9 cellular contexts compared by ENCODE assay signal in the genomic region with DNA sequence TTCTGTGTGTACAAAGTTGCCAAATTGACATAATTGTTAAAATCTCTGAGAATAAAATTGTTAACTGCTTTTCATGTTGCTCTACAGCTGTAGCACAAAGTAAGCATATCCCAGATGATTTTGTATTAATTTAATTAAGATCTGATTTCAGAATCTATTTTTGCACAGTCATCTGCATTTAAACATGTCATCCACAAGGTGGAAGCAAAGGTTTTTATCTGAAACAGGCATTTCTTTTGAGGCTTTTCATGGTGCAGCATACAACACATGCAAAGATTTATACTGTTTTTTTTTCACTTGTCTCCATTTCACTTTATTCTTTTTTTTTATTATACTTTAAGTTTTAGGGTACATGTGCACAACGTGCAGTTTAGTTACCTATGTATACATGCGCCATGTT. TPM values are rescaled to one million over a fixed set of nuclear protein-coding genes. Genes with fewer than 3 reads are reported as not detected.
A peak's percentile ranks its signal among the peaks of the same experiment; 100 is the strongest.
DNase-seq lines count a peak whose midpoint lies in the region; ATAC-seq and TF ChIP-seq lines count a peak whose summit lies in the region.
"Had no signal": no experiment of that assay in that cellular context is flagged by ENCODE, and none has a peak within 500 bp of the region (broad histone marks: within the 10 kb centered on the region; RNA-seq: fewer than 3 reads in every experiment).

No MANE protein-coding gene starts in this region.

- H3K9me3 ChIP-seq in breast epithelium, result no peaks in the 10 kb centered on the region
- no peaks in the 10 kb centered on the region for H3K9me3 ChIP-seq in PC-9 (ENCODE audit: insufficient read depth, low read depth)

- H3K27ac Mint-ChIP-seq in MCF 10A (ENCODE audit: low read depth, unreplicated experiment), result no peak overlapping the region
- no peak overlapping the region for H3K27ac Mint-ChIP-seq in type B pancreatic cell
- H3K27ac Mint-ChIP-seq in activated CD8-positive, alpha-beta memory T cell treated with anti-CD3 and anti-CD28 coated beads, Interleukin-2, amount 10 ng/mL, durations not matched to agents 7 days and 5 days, result no peak overlapping the region
- H3K27ac Mint-ChIP-seq in CD14-positive monocyte, result no peak overlapping the region

- H3K9me2 ChIP-seq in PC-9 (ENCODE audit: insufficient read depth), result no peaks in the 10 kb centered on the region

- H3F3A ChIP-seq in PC-9 (ENCODE audit: insufficient read depth, low read depth), result no peaks in the 10 kb centered on the region

- no TSS peak for BruUV-seq in MCF 10A (replicated peaks; lab: Mats Ljungman, UMichigan)
- BruUV-seq in PC-9 (replicated peaks; lab: Mats Ljungman, UMichigan), result no TSS peak

- no peak for TF ChIP-seq POLR2A in breast epithelium (IDR thresholded peaks at IDR 0.05)

- no peak overlapping the region for H3K27ac ChIP-seq in breast epithelium
- H3K27ac ChIP-seq in PC-9, result no peak overlapping the region

- H3K27me3 Mint-ChIP-seq in MCF 10A (ENCODE audit: insufficient read depth, unreplicated experiment), result no peaks in the 10 kb centered on the region
- no peaks in the 10 kb centered on the region for H3K27me3 Mint-ChIP-seq in type B pancreatic cell
- no peaks in the 10 kb centered on the region for H3K27me3 Mint-ChIP-seq in activated CD8-positive, alpha-beta memory T cell treated with anti-CD3 and anti-CD28 coated beads, Interleukin-2, amount 10 ng/mL, durations not matched to agents 7 days and 5 days
- H3K27me3 Mint-ChIP-seq in CD14-positive monocyte (ENCODE audit: low read depth in 3 of 3), result peaks cover 0 to 1% (median 0%) of the 10 kb centered on the region in 3 donors

- H3K4me1 Mint-ChIP-seq in MCF 10A (ENCODE audit: insufficient read depth, unreplicated experiment), result no peaks in the 10 kb centered on the region
- H3K4me1 Mint-ChIP-seq in type B pancreatic cell (ENCODE audit: unreplicated experiment), result peaks cover 3% of the 10 kb centered on the region
- H3K4me1 Mint-ChIP-seq in activated CD8-positive, alpha-beta memory T cell treated with anti-CD3 and anti-CD28 coated beads, Interleukin-2, amount 10 ng/mL, durations not matched to agents 7 days and 5 days, result no peaks in the 10 kb centered on the region
- no peaks in the 10 kb centered on the region for H3K4me1 Mint-ChIP-seq in CD14-positive monocyte

- no peak overlapping the region for H2AFZ ChIP-seq in PC-9

- no peak overlapping the region for H3K4me3 ChIP-seq in breast epithelium
- H3K4me3 ChIP-seq in PC-9, result no peak overlapping the region
- no peak overlapping the region for H3K4me3 ChIP-seq in fibroblast of villous mesenchyme (ENCODE audit: low read depth, low read length)

- H3K36me3 ChIP-seq in breast epithelium (no peaks in the 10 kb centered on the region), PC-9 (ENCODE audit: low read depth) (no peaks in the 10 kb centered on the region)

- H3K4me1 ChIP-seq in breast epithelium, result no peaks in the 10 kb centered on the region
- H3K4me1 ChIP-seq in PC-9 (replicated peaks; ENCODE audit: insufficient read depth), result no peaks in the 10 kb centered on the region

- intact Hi-C loops in MCF 10A (cut with micrococcal nuclease), result loop anchor here (1.0 to 2.0 kb wide), 3 partner anchors 208 to 1289 kb away; no protein-coding TSS in a partner anchor
- intact Hi-C loops in breast epithelium (cut with DNase I; ENCODE audit: low total_unique reads), result no loop called here
- intact Hi-C loops in PC-9 (cut with micrococcal nuclease; ENCODE audit: unreplicated experiment), result loop anchor here (1.0 kb wide), 1 partner anchor 554 kb away; no protein-coding TSS in a partner anchor
- intact Hi-C loops in CD14-positive monocyte (cut with micrococcal nuclease), result no loop called here
- intact Hi-C loops in head of caudate nucleus (cut with DNase I), result no loop called here

- H3K27me3 ChIP-seq in breast epithelium (no peaks in the 10 kb centered on the region), PC-9 (ENCODE audit: insufficient read depth, low read depth) (no peaks in the 10 kb centered on the region)

- H3K36me3 Mint-ChIP-seq in MCF 10A (ENCODE audit: insufficient read depth, unreplicated experiment) (no peaks in the 10 kb centered on the region), type B pancreatic cell (no peaks in the 10 kb centered on the region), CD14-positive monocyte (no peaks in the 10 kb centered on the region)
- H3K36me3 Mint-ChIP-seq in activated CD8-positive, alpha-beta memory T cell treated with anti-CD3 and anti-CD28 coated beads, Interleukin-2, amount 10 ng/mL, durations not matched to agents 7 days and 5 days, result no peaks in the 10 kb centered on the region

- H3K9me3 Mint-ChIP-seq in MCF 10A (ENCODE audit: unreplicated experiment) (no peaks in the 10 kb centered on the region), type B pancreatic cell (peaks cover 8% of the 10 kb centered on the region), CD14-positive monocyte (peaks cover 0 to 11% (median 3%) of the 10 kb centered on the region in 7 donors)
- H3K9me3 Mint-ChIP-seq in activated CD8-positive, alpha-beta memory T cell treated with anti-CD3 and anti-CD28 coated beads, Interleukin-2, amount 10 ng/mL, durations not matched to agents 7 days and 5 days (ENCODE audit: low read depth), result no peaks in the 10 kb centered on the region

- H3K4me3 Mint-ChIP-seq in MCF 10A (ENCODE audit: unreplicated experiment) (no peak overlapping the region), type B pancreatic cell (no peak overlapping the region), CD14-positive monocyte (no peak overlapping the region)
- H3K4me3 Mint-ChIP-seq in activated CD8-positive, alpha-beta memory T cell treated with anti-CD3 and anti-CD28 coated beads, Interleukin-2, amount 10 ng/mL, durations not matched to agents 7 days and 5 days, result no peak overlapping the region

- CTCF ChIA-PET in MCF 10A (lab: Yijun Ruan, JAX) (interaction anchor here (0.7 to 3.7 kb wide), 10 partner anchors 299 to 1287 kb away, joined by 3 to 38 read pairs (median 4); partner anchors contain the start of gene NPFFR2), PC-9 (lab: Charles Lee) (no interaction called here)
- CTCF ChIA-PET in activated CD8-positive, alpha-beta memory T cell treated with anti-CD3 and anti-CD28 coated beads, Interleukin-2, amount 10 ng/mL, durations not matched to agents 7 days and 5 days (lab: Charles Lee), result no interaction called here

- POLR2A ChIA-PET in MCF 10A (lab: Yijun Ruan, JAX) (interaction anchor here (1.0 kb wide), 1 partner anchor 553 kb away, joined by 3 read pairs; no protein-coding TSS in a partner anchor), PC-9 (lab: Charles Lee; ENCODE audit: unreplicated experiment) (no interaction called here)

- peak; percentile 56 for TF ChIP-seq CTCF in MCF 10A (IDR thresholded peaks at IDR 0.05; ENCODE audit: unreplicated experiment)
- TF ChIP-seq CTCF in breast epithelium (IDR thresholded peaks at IDR 0.05), result peak in 1 of 3 donors; percentile 9
- peak; percentile 62 for TF ChIP-seq CTCF in PC-9 (conservative IDR thresholded peaks at IDR 0.05)
- TF ChIP-seq CTCF in fibroblast of villous mesenchyme (IDR thresholded peaks at IDR 0.05; ENCODE audit: insufficient read depth, low read depth, low read length), result peak; percentile 31
- TF ChIP-seq CTCF in type B pancreatic cell (conservative IDR thresholded peaks at IDR 0.05), result peak; percentile 79
- no peak for TF ChIP-seq CTCF in CD14-positive monocyte (IDR thresholded peaks at IDR 0.05)

- DNase-seq in MCF 10A (ENCODE audit: unreplicated experiment) (peak; percentile 54), breast epithelium (ENCODE audit: low spot score in 2 of 2) (no peak), PC-9 (no peak), fibroblast of villous mesenchyme (ENCODE audit: low read depth) (peak; percentile 14), type B pancreatic cell (ENCODE audit: extremely low spot score, unreplicated experiment) (no peak), CD14-positive monocyte (ENCODE audit: low spot score) (no peak), head of caudate nucleus (no peak)
- no peak for DNase-seq in activated CD8-positive, alpha-beta memory T cell treated with anti-CD3 and anti-CD28 coated beads, Interleukin-2, amount 10 ng/mL, durations not matched to agents 7 days and 5 days
- DNase-seq: aorta had no signal

- H4K20me1 ChIP-seq in PC-9 (ENCODE audit: insufficient read depth), result no peaks in the 10 kb centered on the region

- no peak for ATAC-seq in activated CD8-positive, alpha-beta memory T cell treated with anti-CD3 and anti-CD28 coated beads, Interleukin-2, amount 10 ng/mL, durations not matched to agents 7 days and 5 days

- no peak overlapping the region for H3K4me2 ChIP-seq in PC-9

- no peaks in the 10 kb centered on the region for H3K79me2 ChIP-seq in PC-9 (ENCODE audit: low read depth)

RNA-seq across cellular contexts. Expression of gene GC, which starts 51.2 kb away (rescaled TPM):
- total RNA-seq in MCF 10A (2022), result not detected in 2 replicates
- total RNA-seq in breast epithelium, result not detected
- total RNA-seq in PC-9 (2021), result not detected in 2 replicates
- total RNA-seq in fibroblast of villous mesenchyme, result not detected in 2 replicates
- 71.9 and 245 TPM in 2 replicates for total RNA-seq in type B pancreatic cell (ENCODE audit: low replicate concordance)
- not detected for total RNA-seq in activated CD8-positive, alpha-beta memory T cell treated with anti-CD3 and anti-CD28 coated beads, Interleukin-2, amount 10 ng/mL, durations not matched to agents 7 days and 5 days
- not detected for polyA plus RNA-seq in CD14-positive monocyte
- total RNA-seq: aorta had no signal

Comparison
In these comparisons a context has a peak if more than half of its experiments do, and no peak if none do; other contexts are left out.
1. DNase-seq: peak in MCF 10A (single experiment) and fibroblast of villous mesenchyme (single experiment); none in breast epithelium (0 of 2), PC-9 (0 of 2), type B pancreatic cell (single experiment), activated CD8-positive, alpha-beta memory T cell treated with anti-CD3 and anti-CD28 coated beads, Interleukin-2, amount 10 ng/mL, durations not matched to agents 7 days and 5 days (single experiment), CD14-positive monocyte (single experiment) and head of caudate nucleus (0 of 42).
2. intact Hi-C loops: an anchor here in MCF 10A (1.0 to 2.0 kb wide) and PC-9 (1.0 kb wide); none called in breast epithelium, CD14-positive monocyte and head of caudate nucleus.
3. RNA of gene GC, which starts 51.2 kb away (total RNA-seq): 71.9 to 245 TPM in type B pancreatic cell; not detected in MCF 10A, not detected in breast epithelium, not detected in PC-9, not detected in fibroblast of villous mesenchyme and not detected in activated CD8-positive, alpha-beta memory T cell treated with anti-CD3 and anti-CD28 coated beads, Interleukin-2, amount 10 ng/mL, durations not matched to agents 7 days and 5 days; every median in the first group is over 10 times any median in the second.